ENCODE assay signal across 2 cellular contexts in genomic region chr6:43934803-43935602, GRCh38.
TF ChIP-seq lines count a peak whose summit lies in the region.

No MANE protein-coding gene starts in this region.

TF ChIP-seq in IMR-90, 13 proteins besides CTCF, POLR2A, EP300 and RAD21:
- TF ChIP-seq RFX5 (IDR thresholded peaks at IDR 0.05; ENCODE audit: low read depth, low read length): no peak
- TF ChIP-seq FOS (IDR thresholded peaks at IDR 0.05; ENCODE audit: low read depth, low read length): no peak
- no peak for TF ChIP-seq SMC3 (IDR thresholded peaks at IDR 0.05; ENCODE audit: low read depth, low read length)
- no peak for TF ChIP-seq CEBPB (IDR thresholded peaks at IDR 0.05; ENCODE audit: low read depth, low read length)
- TF ChIP-seq USF2 (IDR thresholded peaks at IDR 0.05; ENCODE audit: low read depth, low read length): no peak
- no peak for TF ChIP-seq RCOR1 (IDR thresholded peaks at IDR 0.05; ENCODE audit: insufficient replicate concordance, low read length)
- no peak for TF ChIP-seq MXI1 (IDR thresholded peaks at IDR 0.05; ENCODE audit: borderline replicate concordance, low read depth, low read length)
- no peak for TF ChIP-seq MAFK (IDR thresholded peaks at IDR 0.05; ENCODE audit: low read depth, low read length)
- no peak for TF ChIP-seq BHLHE40 (IDR thresholded peaks at IDR 0.05; ENCODE audit: low read depth, low read length)
- no peak for TF ChIP-seq CHD1 (IDR thresholded peaks at IDR 0.05; ENCODE audit: low read depth, low read length)
- no peak for TF ChIP-seq MAZ (IDR thresholded peaks at IDR 0.05; ENCODE audit: borderline replicate concordance, low read depth, low read length)
- TF ChIP-seq NFE2L2 (IDR thresholded peaks at IDR 0.05; ENCODE audit: low read depth, low read length): no peak
- TF ChIP-seq, protein P1, sequence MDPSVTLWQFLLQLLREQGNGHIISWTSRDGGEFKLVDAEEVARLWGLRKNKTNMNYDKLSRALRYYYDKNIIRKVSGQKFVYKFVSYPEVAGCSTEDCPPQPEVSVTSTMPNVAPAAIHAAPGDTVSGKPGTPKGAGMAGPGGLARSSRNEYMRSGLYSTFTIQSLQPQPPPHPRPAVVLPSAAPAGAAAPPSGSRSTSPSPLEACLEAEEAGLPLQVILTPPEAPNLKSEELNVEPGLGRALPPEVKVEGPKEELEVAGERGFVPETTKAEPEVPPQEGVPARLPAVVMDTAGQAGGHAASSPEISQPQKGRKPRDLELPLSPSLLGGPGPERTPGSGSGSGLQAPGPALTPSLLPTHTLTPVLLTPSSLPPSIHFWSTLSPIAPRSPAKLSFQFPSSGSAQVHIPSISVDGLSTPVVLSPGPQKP (IDR thresholded peaks at IDR 0.05; ENCODE audit: borderline replicate concordance, low read depth, low read length): no peak

TF ChIP-seq in H1, 55 proteins besides CTCF, POLR2A, EP300 and RAD21:
- TF ChIP-seq RFX5 (IDR thresholded peaks at IDR 0.05; ENCODE audit: borderline replicate concordance, low read depth, low read length): no peak
- no peak for TF ChIP-seq RXRA (IDR thresholded peaks at IDR 0.05; ENCODE audit: insufficient read depth, low read depth, low read length)
- no peak for TF ChIP-seq GABPA (IDR thresholded peaks at IDR 0.05; ENCODE audit: borderline replicate concordance, insufficient read depth, low read length)
- TF ChIP-seq TCF12 (IDR thresholded peaks at IDR 0.05; ENCODE audit: low read depth, low read length): no peak
- TF ChIP-seq, protein P2, sequence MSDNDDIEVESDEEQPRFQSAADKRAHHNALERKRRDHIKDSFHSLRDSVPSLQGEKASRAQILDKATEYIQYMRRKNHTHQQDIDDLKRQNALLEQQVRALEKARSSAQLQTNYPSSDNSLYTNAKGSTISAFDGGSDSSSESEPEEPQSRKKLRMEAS (IDR thresholded peaks at IDR 0.05): no peak
- TF ChIP-seq FOSL1 (IDR thresholded peaks at IDR 0.05; ENCODE audit: insufficient read depth, low read depth, low read length): no peak
- no peak for TF ChIP-seq EZH2 (IDR thresholded peaks at IDR 0.05; ENCODE audit: low read depth, low read length, severe bottlenecking)
- no peak for TF ChIP-seq RBBP5 (IDR thresholded peaks at IDR 0.05; ENCODE audit: borderline replicate concordance, low read depth, low read length)
- TF ChIP-seq SP4 (IDR thresholded peaks at IDR 0.05; ENCODE audit: low read length): no peak
- no peak for TF ChIP-seq NRF1 (IDR thresholded peaks at IDR 0.05; ENCODE audit: low read depth, low read length)
- no peak for TF ChIP-seq CEBPB (IDR thresholded peaks at IDR 0.05; ENCODE audit: low read depth, low read length)
- no peak for TF ChIP-seq SIN3A (conservative IDR thresholded peaks at IDR 0.05 in 1 of 2, IDR thresholded peaks at IDR 0.05 in 1 of 2; ENCODE audit: low read depth in 1 of 2, low read length in 2 of 2)
- no peak for TF ChIP-seq HDAC2 (IDR thresholded peaks at IDR 0.05; ENCODE audit: borderline replicate concordance in 1 of 2, low read depth in 2 of 2, low read length in 2 of 2)
- TF ChIP-seq TAF1 (IDR thresholded peaks at IDR 0.05; ENCODE audit: low read depth, low read length): no peak
- TF ChIP-seq NANOG (IDR thresholded peaks at IDR 0.05; ENCODE audit: insufficient read depth, low read depth, low read length, poor library complexity, severe bottlenecking): no peak
- no peak for TF ChIP-seq BACH1 (IDR thresholded peaks at IDR 0.05; ENCODE audit: low read length)
- no peak for TF ChIP-seq BCL11A (IDR thresholded peaks at IDR 0.05; ENCODE audit: low read depth in 2 of 2, low read length in 2 of 2)
TF ChIP-seq in H1: peak in this region for 0.
